Comparison of ENCODE assay signal across 8 cellular contexts in genomic region chr12:118059645-118060275, GRCh38. TPM values are rescaled to one million over a fixed set of nuclear protein-coding genes. Genes with fewer than 3 reads are reported as not detected.
DNase-seq lines count a peak whose midpoint lies in the region; ATAC-seq and TF ChIP-seq lines count a peak whose summit lies in the region.

No MANE protein-coding gene starts in this region.

- no peaks in the 10 kb centered on the region for H3K27me3 Mint-ChIP-seq in activated CD4-positive, alpha-beta T cell treated with anti-CD3 and anti-CD28 coated beads for 36 hours
- no peaks in the 10 kb centered on the region for H3K27me3 Mint-ChIP-seq in activated B cell treated with CpG ODN at 0.5 μM for 24 hours

- H2AFZ ChIP-seq in hepatocyte = no peak overlapping the region

- intact Hi-C loops in activated CD4-positive, alpha-beta T cell treated with anti-CD3 and anti-CD28 coated beads for 36 hours (cut with DNase I, micrococcal nuclease) = loop anchor here (2.0 to 10.0 kb wide), 8 partner anchors 25 to 867 kb away; partner anchors contain the start of genes SUDS3 (in 2 of the 2), FBXO21 (in 1 of the 2), KSR2 (in 1 of the 2) and PEBP1 (in 1 of the 2)
- intact Hi-C loops in activated B cell treated with CpG ODN at 0.5 μM for 24 hours (cut with micrococcal nuclease) = loop anchor here (2.0 to 5.0 kb wide), 3 partner anchors 25 to 318 kb away; partner anchors contain the start of gene SUDS3
- intact Hi-C loops in spleen (cut with DNase I; ENCODE audit: low total_unique reads) = no loop called here

- peak overlapping the region; percentile 90 for H3K4me2 ChIP-seq in hepatocyte

- H3K27me3 ChIP-seq in hepatocyte (no peaks in the 10 kb centered on the region), spleen (replicated peaks in 1 of 7) (no peaks in the 10 kb centered on the region)

- H3K36me3 Mint-ChIP-seq in activated CD4-positive, alpha-beta T cell treated with anti-CD3 and anti-CD28 coated beads for 36 hours (ENCODE audit: low read depth) = peaks cover 18% of the 10 kb centered on the region
- H3K36me3 Mint-ChIP-seq in activated B cell treated with CpG ODN at 0.5 μM for 24 hours (ENCODE audit: low read depth) = peaks cover 2% of the 10 kb centered on the region

- H3K4me3 ChIP-seq in hepatocyte (peak overlapping the region; percentile 80), spleen (peak overlapping the region; percentile 34 to 85 (median 64))

- peak overlapping the region; percentile 98 for H3K27ac ChIP-seq in hepatocyte
- H3K27ac ChIP-seq in spleen = peak overlapping the region; percentile 61 to 97 (median 93)

- H3K79me2 ChIP-seq in hepatocyte = peaks cover 64% of the 10 kb centered on the region

- 13% methylated on average over 8 of the region's 8 CpGs for WGBS in hepatocyte (ENCODE audit: low lambda C conversion rate, missing lambda C conversion rate)
- WGBS in spleen, 5 donors = 26 to 50% (median 41%) methylated on average over 8 of the region's 8 CpGs

- TF ChIP-seq POLR2A in spleen (IDR thresholded peaks at IDR 0.05) = no peak

- H3K4me1 Mint-ChIP-seq in activated CD4-positive, alpha-beta T cell treated with anti-CD3 and anti-CD28 coated beads for 36 hours = peaks cover 45% of the 10 kb centered on the region
- H3K4me1 Mint-ChIP-seq in activated B cell treated with CpG ODN at 0.5 μM for 24 hours = peaks cover 44% of the 10 kb centered on the region

- no peaks in the 10 kb centered on the region for H4K20me1 ChIP-seq in hepatocyte (ENCODE audit: insufficient read depth, poor library complexity, severe bottlenecking)

- H3K9me3 ChIP-seq in hepatocyte (ENCODE audit: low read depth) (no peaks in the 10 kb centered on the region), spleen (no peaks in the 10 kb centered on the region)

- no peaks in the 10 kb centered on the region for H3K9me2 ChIP-seq in hepatocyte (replicated peaks; ENCODE audit: insufficient read depth)

- no peak for DNase-seq in activated CD4-positive, alpha-beta T cell treated with anti-CD3 and anti-CD28 coated beads for 36 hours
- no peak for DNase-seq in activated CD4-positive, alpha-beta T cell treated with anti-CD3 and anti-CD28 coated beads, Interleukin-2, amount 50 U/mL, for 1 hour
- DNase-seq in activated B cell treated with CpG ODN at 0.5 μM for 24 hours (no peak), hepatocyte (ENCODE audit: low spot score) (no peak), spleen (no peak)
- DNase-seq in activated CD8-positive, alpha-beta memory T cell treated with anti-CD3 and anti-CD28 coated beads, Interleukin-2, amount 50 U/mL, for 4 hours = no peak

- H3K27ac Mint-ChIP-seq in activated CD4-positive, alpha-beta T cell treated with anti-CD3 and anti-CD28 coated beads for 36 hours = peak overlapping the region; percentile 96
- H3K27ac Mint-ChIP-seq in activated B cell treated with CpG ODN at 0.5 μM for 24 hours = peak overlapping the region; percentile 85

- POLR2A ChIA-PET in activated CD4-positive, alpha-beta T cell treated with anti-CD3 and anti-CD28 coated beads for 36 hours (lab: Charles Lee) = interaction anchor here (0.6 to 2.1 kb wide), 5 partner anchors 8 to 89 kb away, joined by 3 to 8 read pairs (median 8); no protein-coding TSS in a partner anchor
- POLR2A ChIA-PET in activated B cell treated with CpG ODN at 0.5 μM for 24 hours (lab: Charles Lee) = interaction anchor here (2.0 to 2.9 kb wide), 2 partner anchors 43 to 76 kb away, joined by 6 to 10 read pairs; partner anchors contain the start of genes PEBP1 and RFC5

- H3K4me1 ChIP-seq in hepatocyte (ENCODE audit: insufficient read depth) (peaks cover 33% of the 10 kb centered on the region), spleen (peaks cover 15 to 90% (median 59%) of the 10 kb centered on the region in 6 donors)

- TF ChIP-seq CTCF in activated B cell treated with CpG ODN at 0.5 μM for 24 hours (IDR thresholded peaks at IDR 0.05) = no peak
- no peak for TF ChIP-seq CTCF in hepatocyte (IDR thresholded peaks at IDR 0.05; ENCODE audit: poor library complexity)
- TF ChIP-seq CTCF in spleen (IDR thresholded peaks at IDR 0.05 in 8 of 11, conservative IDR thresholded peaks at IDR 0.05 in 3 of 11) = no peak

- H3K9me3 Mint-ChIP-seq in activated CD4-positive, alpha-beta T cell treated with anti-CD3 and anti-CD28 coated beads for 36 hours (ENCODE audit: low read depth) = no peaks in the 10 kb centered on the region
- no peaks in the 10 kb centered on the region for H3K9me3 Mint-ChIP-seq in activated B cell treated with CpG ODN at 0.5 μM for 24 hours

- no peak for ATAC-seq in activated CD4-positive, alpha-beta T cell treated with anti-CD3 and anti-CD28 coated beads for 36 hours
- no peak for ATAC-seq in activated B cell treated with CpG ODN at 0.5 μM for 24 hours (ENCODE audit: low read depth)
- no peak for ATAC-seq in HG02884 (IDR thresholded peaks at IDR 0.05; ENCODE audit: unreplicated experiment)
- ATAC-seq in HG02642 (IDR thresholded peaks at IDR 0.05; ENCODE audit: poor library complexity, unreplicated experiment) = no peak

- peak overlapping the region; percentile 86 for H3K4me3 Mint-ChIP-seq in activated CD4-positive, alpha-beta T cell treated with anti-CD3 and anti-CD28 coated beads for 36 hours
- H3K4me3 Mint-ChIP-seq in activated B cell treated with CpG ODN at 0.5 μM for 24 hours = peak overlapping the region; percentile 84

- CTCF ChIA-PET in activated CD4-positive, alpha-beta T cell treated with anti-CD3 and anti-CD28 coated beads for 36 hours (lab: Charles Lee) = interaction anchor here (0.6 to 1.5 kb wide), 6 partner anchors 12 to 186 kb away, joined by 3 to 4 read pairs (median 3); no protein-coding TSS in a partner anchor
- CTCF ChIA-PET in activated B cell treated with CpG ODN at 0.5 μM for 24 hours (lab: Charles Lee) = no interaction called here

- H3K36me3 ChIP-seq in hepatocyte (replicated peaks; ENCODE audit: insufficient read depth, low read depth) (no peaks in the 10 kb centered on the region), spleen (no peaks in the 10 kb centered on the region)

RNA-seq across cellular contexts. Expression of gene WSB2, which starts 1.2 kb away (rescaled TPM):
- total RNA-seq in activated CD4-positive, alpha-beta T cell treated with anti-CD3 and anti-CD28 coated beads for 36 hours = 10 to 100 TPM; 57.7 to 58.2 TPM
- total RNA-seq in activated B cell treated with CpG ODN at 0.5 μM for 24 hours = 28.4 and 29.2 TPM in 2 replicates
- 86.2 and 99.5 TPM in 2 replicates for total RNA-seq in hepatocyte
- polyA plus RNA-seq in hepatocyte = 45.4 and 51.5 TPM in 2 replicates
- 10 to 100 TPM; 33.1 to 63.2 (median 48.9) TPM for total RNA-seq in spleen
- polyA plus RNA-seq in spleen = 10 to 100 TPM; 14.4 to 25.3 (median 18.6) TPM

RNA-seq across cellular contexts. Expression of gene RFC5, which starts 43.3 kb away (rescaled TPM):
- total RNA-seq in activated CD4-positive, alpha-beta T cell treated with anti-CD3 and anti-CD28 coated beads for 36 hours = 10 to 100 TPM; 63.0 to 78.9 TPM
- total RNA-seq in activated B cell treated with CpG ODN at 0.5 μM for 24 hours (17.5 and 20.1 TPM in 2 replicates), hepatocyte (16.3 and 18.6 TPM in 2 replicates), spleen (10 to 100 TPM in 5 of 7 donors, 1 to 10 TPM in 2; 8.1 to 18.4 (median 12.6) TPM)
- polyA plus RNA-seq in hepatocyte (12.6 and 17.3 TPM in 2 replicates), spleen (10 to 100 TPM in 1 of 3 donors, 1 to 10 TPM in 2; 6.6 to 11.0 (median 9.1) TPM)

RNA-seq across cellular contexts. Expression of gene VSIG10, which starts 44.1 kb away (rescaled TPM):
- total RNA-seq in activated CD4-positive, alpha-beta T cell treated with anti-CD3 and anti-CD28 coated beads for 36 hours = 1 to 10 TPM; 6.5 to 8.2 TPM
- total RNA-seq in activated B cell treated with CpG ODN at 0.5 μM for 24 hours = 1.6 and 2.4 TPM in 2 replicates
- total RNA-seq in hepatocyte = 21.0 and 22.8 TPM in 2 replicates
- polyA plus RNA-seq in hepatocyte = 12.0 and 14.6 TPM in 2 replicates
- total RNA-seq in spleen = 10 to 100 TPM; 11.6 to 22.9 (median 18.2) TPM
- polyA plus RNA-seq in spleen = 1 to 10 TPM; 4.9 to 7.0 (median 5.2) TPM
